8 cellular contexts compared by ENCODE assay signal in genomic region chr11:44775366-44776356, GRCh38. TPM values are rescaled to one million over a fixed set of nuclear protein-coding genes. Genes with fewer than 3 reads are reported as not detected.
DNase-seq lines count a peak whose midpoint lies in the region; ATAC-seq, FAIRE-seq and TF ChIP-seq lines count a peak whose summit lies in the region.

No MANE protein-coding gene starts in this region.

- intact Hi-C loops in HepG2 (cut with micrococcal nuclease; ENCODE audit: unreplicated experiment) = loop anchor here (5.0 kb wide), 1 partner anchor 153 kb away; no protein-coding TSS in a partner anchor

- H3K36me3 Mint-ChIP-seq in brain = peaks cover 6% of the 10 kb centered on the region

- H3K9me3 Mint-ChIP-seq in brain = no peaks in the 10 kb centered on the region

- H2AFZ ChIP-seq in MM.1S (ENCODE audit: low read length) (no peak overlapping the region), HepG2 (ENCODE audit: low read length) (no peak overlapping the region)

- no peak overlapping the region for H3K4me3 Mint-ChIP-seq in brain

- no peak overlapping the region for H3K4me2 ChIP-seq in MM.1S (ENCODE audit: low read depth, low read length)
- H3K4me2 ChIP-seq in HepG2 (ENCODE audit: low read depth, low read length) = no peak overlapping the region

- no peak for TF ChIP-seq RAD21 in HepG2 (CRISPR knock-in tag; IDR thresholded peaks at IDR 0.05)

- H3K79me2 ChIP-seq in MM.1S (ENCODE audit: low read length) (no peaks in the 10 kb centered on the region), HepG2 (ENCODE audit: insufficient read depth, low read length) (no peaks in the 10 kb centered on the region)

- ATAC-seq in HepG2 (peak; percentile 93), GM21723 (IDR thresholded peaks at IDR 0.05; ENCODE audit: unreplicated experiment) (no peak), GM19351 (IDR thresholded peaks at IDR 0.05; ENCODE audit: unreplicated experiment) (no peak)

- H3K4me3 ChIP-seq in GM06990 (replicated peaks; ENCODE audit: low read depth, low read length) (no peak overlapping the region), MM.1S (ENCODE audit: low read length) (no peak overlapping the region), HepG2 (replicated peaks in 1 of 3; ENCODE audit: insufficient read depth in 1 of 3, low read depth in 2 of 3, low read length in 3 of 3) (no peak overlapping the region)

- H3K9ac ChIP-seq in MM.1S (ENCODE audit: low read length) (no peak overlapping the region), HepG2 (ENCODE audit: insufficient read depth, low read depth, low read length) (no peak overlapping the region)

- TF ChIP-seq CTCF in GM06990 (IDR thresholded peaks at IDR 0.05; ENCODE audit: insufficient read depth, low read length, poor library complexity, severe bottlenecking) (peak; percentile 90), MM.1S (IDR thresholded peaks at IDR 0.05; ENCODE audit: low read length) (peak; percentile 56), brain (conservative IDR thresholded peaks at IDR 0.05) (peak; percentile 54 to 73), HepG2 (CRISPR knock-in tag; IDR thresholded peaks at IDR 0.05) (peak; percentile 60)

- 23% methylated on average over 16 of the region's 17 CpGs for WGBS in HepG2 (ENCODE audit: low lambda C conversion rate)

- no peak for FAIRE-seq in HepG2 (lab: Jason Lieb, UNC)

- POLR2A ChIA-PET in HepG2 (lab: Yijun Ruan, JAX) = no interaction called here

- in situ Hi-C loops in HepG2 (cut with HindIII; ENCODE audit: extremely low pct_ligation_motif_present, low pct_unique_long_range_greater_than_20kb) = no loop called here

- no peak for DNase-seq in GM06990 (ENCODE audit: extremely low read depth, insufficient read length)
- DNase-seq in MM.1S = peak; percentile 38
- DNase-seq in UCSD-AML1 (lab: John Stamatoyannopoulos, UW; ENCODE audit: unreplicated experiment) = peak; percentile 72
- DNase-seq in HepG2 (ENCODE audit: low spot score) = peak; percentile 39
- DNase-seq in stimulated activated CD8-positive, alpha-beta memory T cell treated with anti-CD3 and anti-CD28 coated beads, Interleukin-15, amount 100 ng/mL, for 1 hour (ENCODE audit: low read depth) = peak; percentile 28

- H3K27ac Mint-ChIP-seq in brain = peak overlapping the region; percentile 58 to 96 (median 67)

- no peak for TF ChIP-seq POLR2A in HepG2 (IDR thresholded peaks at IDR 0.05; ENCODE audit: insufficient read depth in 1 of 2, low read depth in 2 of 2, low read length in 2 of 2)

- TF ChIP-seq EP300 in HepG2 (IDR thresholded peaks at IDR 0.05; ENCODE audit: low read depth in 2 of 2, low read length in 2 of 2) (no peak), HepG2 (CRISPR knock-in tag; IDR thresholded peaks at IDR 0.05; ENCODE audit: borderline replicate concordance) (no peak)

- H3K4me1 Mint-ChIP-seq in brain = peaks cover 80% of the 10 kb centered on the region

- no TSS peak for BruUV-seq in HepG2 (replicated peaks; lab: Mats Ljungman, UMichigan)

- H3K27ac ChIP-seq in MM.1S (ENCODE audit: low read length) (no peak overlapping the region), HepG2 (ENCODE audit: extremely low read length, insufficient read depth, low read length) (no peak overlapping the region)

- H3K36me3 ChIP-seq in GM06990 (ENCODE audit: control insufficient read depth, insufficient read depth, low read length) (no peaks in the 10 kb centered on the region), MM.1S (replicated peaks; ENCODE audit: insufficient read depth, low read length) (no peaks in the 10 kb centered on the region), HepG2 (replicated peaks in 1 of 2; ENCODE audit: control insufficient read depth in 1 of 2, insufficient read depth in 2 of 2, low read length in 2 of 2) (no peaks in the 10 kb centered on the region)

- H3F3A ChIP-seq in MM.1S (ENCODE audit: insufficient read depth, low read length) = no peaks in the 10 kb centered on the region

- peaks cover 4% of the 10 kb centered on the region for H3K27me3 Mint-ChIP-seq in brain

- H3K9me2 ChIP-seq in MM.1S (replicated peaks; ENCODE audit: insufficient read depth, low read length) = no peaks in the 10 kb centered on the region

- CTCF ChIA-PET in HepG2 (lab: Yijun Ruan, JAX; ENCODE audit: low intra/inter-chr PET ratio, low total read pairs) = interaction anchor here (1.2 to 1.3 kb wide), 2 partner anchors 48 to 154 kb away, joined by 4 read pairs; no protein-coding TSS in a partner anchor

- no peaks in the 10 kb centered on the region; the same call in none of the 2 replicates for H3K27me3 ChIP-seq in GM06990 (replicated peaks; ENCODE audit: control insufficient read depth, insufficient read depth, low read length)
- no peaks in the 10 kb centered on the region for H3K27me3 ChIP-seq in MM.1S (replicated peaks; ENCODE audit: insufficient read depth, low read length)
- H3K27me3 ChIP-seq in HepG2 (ENCODE audit: control insufficient read depth in 1 of 2, insufficient read depth in 2 of 2, low read length in 2 of 2) = no peaks in the 10 kb centered on the region

- H3K9me3 ChIP-seq in MM.1S (replicated peaks; ENCODE audit: insufficient read depth, low read length) (no peaks in the 10 kb centered on the region), HepG2 (ENCODE audit: low read length) (no peaks in the 10 kb centered on the region)

- H4K20me1 ChIP-seq in MM.1S (ENCODE audit: insufficient read depth, low read length) (no peaks in the 10 kb centered on the region), HepG2 (ENCODE audit: insufficient read depth, low read length) (no peaks in the 10 kb centered on the region)

- no peaks in the 10 kb centered on the region for H3K4me1 ChIP-seq in MM.1S (ENCODE audit: low read length)
- no peaks in the 10 kb centered on the region for H3K4me1 ChIP-seq in HepG2 (ENCODE audit: insufficient read depth, low read length)

TF ChIP-seq in HepG2, 621 proteins besides CTCF, POLR2A, EP300 and RAD21 (continues in another document):
- TF ChIP-seq TRIM24 (CRISPR knock-in tag; IDR thresholded peaks at IDR 0.05) = no peak
- TF ChIP-seq ARID5B (CRISPR knock-in tag; IDR thresholded peaks at IDR 0.05) = no peak
- TF ChIP-seq STAG1 (CRISPR knock-in tag; IDR thresholded peaks at IDR 0.05) = peak; percentile 46
- TF ChIP-seq ZNF569 (CRISPR knock-in tag; IDR thresholded peaks at IDR 0.05; ENCODE audit: borderline replicate concordance) = no peak

RNA-seq across cellular contexts. Expression of gene TSPAN18, which starts 48.9 kb away (rescaled TPM):
- polyA plus RNA-seq in brain (ENCODE audit: insufficient read depth, low read depth, low replicate concordance) = 3.3 TPM
- not detected in 2 replicates for total RNA-seq in HepG2 (2016; rRNA removed; fragmentation: Illumina TruSeq; extraction: Trizol)
- not detected in 2 replicates for total RNA-seq in HepG2 (2016; cell fraction: cytosol; rRNA removed; fragmentation: Illumina TruSeq; extraction: Trizol; ENCODE audit: low read depth)
- total RNA-seq in HepG2 (2016; cell fraction: insoluble cytoplasmic fraction; rRNA removed; fragmentation: Illumina TruSeq; extraction: Trizol) = not detected in 2 replicates
- not detected in 2 replicates for total RNA-seq in HepG2 (2016; cell fraction: membrane; rRNA removed; fragmentation: Illumina TruSeq; extraction: Trizol)
- total RNA-seq in HepG2 (2016; cell fraction: nucleus; rRNA removed; fragmentation: Illumina TruSeq; extraction: Trizol) = not detected in 2 replicates
- not detected in 2 replicates for polyA plus RNA-seq in HepG2 (2011; rRNA removed)
- polyA plus RNA-seq in HepG2 (2011; cell fraction: cytosol; rRNA removed) = not detected in 2 replicates
- not detected in 2 replicates for polyA plus RNA-seq in HepG2 (2011; cell fraction: nucleus; rRNA removed)
- not detected in 2 replicates for polyA plus RNA-seq in HepG2 (2012)
- polyA plus RNA-seq in HepG2 (2016; cell fraction: cytosol; fragmentation: Illumina TruSeq; extraction: Trizol; ENCODE audit: low read depth) = not detected in 2 replicates
- not detected in 2 replicates for polyA plus RNA-seq in HepG2 (2016; cell fraction: insoluble cytoplasmic fraction; fragmentation: Illumina TruSeq; extraction: Trizol; ENCODE audit: low read depth)
- polyA plus RNA-seq in HepG2 (2016; cell fraction: membrane; fragmentation: Illumina TruSeq; extraction: Trizol; ENCODE audit: low read depth) = not detected in 2 replicates
- polyA plus RNA-seq in HepG2 (2016; cell fraction: nucleus; fragmentation: Illumina TruSeq; extraction: Trizol; ENCODE audit: insufficient read depth, low read depth) = not detected in 2 replicates
- not detected in 2 replicates for polyA minus RNA-seq in HepG2 (2011; rRNA and poly(A)+ RNA removed; ENCODE audit: low replicate concordance)
- not detected in 2 replicates for polyA minus RNA-seq in HepG2 (2011; cell fraction: cytosol; rRNA and poly(A)+ RNA removed)
- polyA minus RNA-seq in HepG2 (2011; cell fraction: nucleus; rRNA and poly(A)+ RNA removed) = not detected in 2 replicates
